13 cellular contexts compared by ENCODE assay signal in genomic region chr2:134392689-134393476, GRCh38.
A peak's percentile ranks its signal among the peaks of the same experiment; 100 is the strongest.
DNase-seq lines count a peak whose midpoint lies in the region; ATAC-seq and TF ChIP-seq lines count a peak whose summit lies in the region.
"Had no signal": no experiment of that assay in that cellular context is flagged by ENCODE, and none has a peak within 500 bp of the region (broad histone marks: within the 10 kb centered on the region; RNA-seq: fewer than 3 reads in every experiment).

No MANE protein-coding gene starts in this region.

- 18 to 25% methylated on average over 6 of the region's 6 CpGs for WGBS in GM23248 (ENCODE audit: low coverage in 1 of 2, low lambda C conversion rate in 2 of 2, missing lambda C conversion rate in 2 of 2), 2 experiments

- H3K79me2 ChIP-seq in GM23248 (ENCODE audit: insufficient read depth), result no peaks in the 10 kb centered on the region

- no peak overlapping the region for H3K27ac ChIP-seq in GM23248
- peak overlapping the region; percentile 60 for H3K27ac ChIP-seq in RWPE2 (ENCODE audit: poor library complexity, severe bottlenecking)
- peak overlapping the region; percentile 53 for H3K27ac ChIP-seq in foreskin keratinocyte

- H3F3A ChIP-seq in GM23248 (ENCODE audit: insufficient read depth), result peaks cover 14% of the 10 kb centered on the region

- H3K9me3 Mint-ChIP-seq in nephron (no peaks in the 10 kb centered on the region), chondrocyte (ENCODE audit: low read depth) (no peaks in the 10 kb centered on the region)
- no peaks in the 10 kb centered on the region for H3K9me3 Mint-ChIP-seq in activated CD4-positive, alpha-beta T cell treated with anti-CD3 and anti-CD28 coated beads, Interleukin-2, amount 10 ng/mL, durations not matched to agents 24 days and 14 days
- H3K9me3 Mint-ChIP-seq: activated T-helper 1 cell treated with anti-CD3 and anti-CD28 coated beads, Interleukin-12 subunit alpha, Interleukin-12 subunit beta, Interleukin-2, Interleukin-4 antibody, amounts not matched to agents 30 ng/mL and 10 ng/mL and 1 ng/mL, durations not matched to agents 14 hours and 24 hours and 36 hours; CD4-positive, alpha-beta T cell had no signal

- H3K36me3 Mint-ChIP-seq in nephron (ENCODE audit: low read depth), result peaks cover 3% of the 10 kb centered on the region
- H3K36me3 Mint-ChIP-seq in activated CD4-positive, alpha-beta T cell treated with anti-CD3 and anti-CD28 coated beads, Interleukin-2, amount 10 ng/mL, durations not matched to agents 24 days and 14 days (ENCODE audit: low read depth), result peaks cover 2% of the 10 kb centered on the region
- no peaks in the 10 kb centered on the region for H3K36me3 Mint-ChIP-seq in chondrocyte (ENCODE audit: low read depth)

- in situ Hi-C loops in GM23248 (cut with MboI), result no loop called here

- H3K4me1 ChIP-seq in GM23248 (ENCODE audit: insufficient read depth) (peaks cover 19% of the 10 kb centered on the region), RWPE2 (ENCODE audit: insufficient read depth, poor library complexity, severe bottlenecking) (peaks cover 18% of the 10 kb centered on the region), foreskin keratinocyte (peaks cover 27% of the 10 kb centered on the region)

- H3K4me2 ChIP-seq in GM23248 (ENCODE audit: unreplicated experiment), result no peak overlapping the region

- DNase-seq in GM23248, result peak; percentile 63
- DNase-seq in RWPE2 (ENCODE audit: low spot score), result no peak
- no peak for DNase-seq in foreskin keratinocyte
- DNase-seq in activated CD4-positive, alpha-beta T cell treated with anti-CD3 and anti-CD28 coated beads, Interleukin-2, amount 10 ng/mL, durations not matched to agents 24 days and 14 days, result no peak
- DNase-seq in chondrocyte (ENCODE audit: low spot score), result no peak
- no peak for DNase-seq in DMS153 treated with DMSO at 0.1 percent for 48 hours (lab: John Stamatoyannopoulos, UW; ENCODE audit: unreplicated experiment)
- DNase-seq: activated CD4-positive, alpha-beta T cell treated with anti-CD3 and anti-CD28 coated beads for 1 hour; CD4-positive, alpha-beta T cell; NCI-H748 treated with DMSO at 0.1 percent for 48 hours had no signal

- H3K27me3 Mint-ChIP-seq in nephron (ENCODE audit: low read depth) (no peaks in the 10 kb centered on the region), chondrocyte (ENCODE audit: low read depth) (no peaks in the 10 kb centered on the region)
- no peaks in the 10 kb centered on the region for H3K27me3 Mint-ChIP-seq in activated CD4-positive, alpha-beta T cell treated with anti-CD3 and anti-CD28 coated beads, Interleukin-2, amount 10 ng/mL, durations not matched to agents 24 days and 14 days
- H3K27me3 Mint-ChIP-seq: CD4-positive, alpha-beta T cell had no signal

- H3K9me3 ChIP-seq in GM23248 (ENCODE audit: low read depth) (no peaks in the 10 kb centered on the region), RWPE2 (ENCODE audit: severe bottlenecking) (no peaks in the 10 kb centered on the region)

- TF ChIP-seq CTCF in RWPE2 (IDR thresholded peaks at IDR 0.05; ENCODE audit: poor library complexity, severe bottlenecking) (no peak), foreskin keratinocyte (conservative IDR thresholded peaks at IDR 0.05) (peak; percentile 23), nephron (IDR thresholded peaks at IDR 0.05; ENCODE audit: unreplicated experiment in 3 of 3) (no peak), chondrocyte (IDR thresholded peaks at IDR 0.05) (no peak)

- no peak overlapping the region for H3K9ac ChIP-seq in GM23248

- no peak for ATAC-seq in RWPE2 (ENCODE audit: low read depth)
- ATAC-seq in foreskin keratinocyte, result no peak
- no peak for ATAC-seq in GM18907 (IDR thresholded peaks at IDR 0.05; ENCODE audit: unreplicated experiment)
- ATAC-seq: SK-N-SH treated with all-trans-retinoic acid at 6 μM for 48 hours had no signal

- H3K4me3 ChIP-seq in GM23248, result no peak overlapping the region
- no peak overlapping the region for H3K4me3 ChIP-seq in RWPE2 (ENCODE audit: severe bottlenecking)

- no peaks in the 10 kb centered on the region for H4K20me1 ChIP-seq in GM23248 (ENCODE audit: insufficient read depth)

- H3K27ac Mint-ChIP-seq in nephron, result peak overlapping the region; percentile 14 to 79 (median 72)
- no peak overlapping the region for H3K27ac Mint-ChIP-seq in activated CD4-positive, alpha-beta T cell treated with anti-CD3 and anti-CD28 coated beads, Interleukin-2, amount 10 ng/mL, durations not matched to agents 24 days and 14 days
- no peak overlapping the region for H3K27ac Mint-ChIP-seq in chondrocyte (ENCODE audit: unreplicated experiment)
- H3K27ac Mint-ChIP-seq: activated T-helper 1 cell treated with anti-CD3 and anti-CD28 coated beads, Interleukin-12 subunit alpha, Interleukin-12 subunit beta, Interleukin-2, Interleukin-4 antibody, amounts not matched to agents 30 ng/mL and 10 ng/mL and 1 ng/mL, durations not matched to agents 14 hours and 24 hours and 36 hours had no signal

- H3K27me3 ChIP-seq in GM23248 (replicated peaks; ENCODE audit: insufficient read depth) (no peaks in the 10 kb centered on the region), RWPE2 (ENCODE audit: insufficient read depth, poor library complexity, severe bottlenecking) (no peaks in the 10 kb centered on the region), foreskin keratinocyte (no peaks in the 10 kb centered on the region)

- H2AFZ ChIP-seq in GM23248, result no peak overlapping the region

- intact Hi-C loops in activated CD4-positive, alpha-beta T cell treated with anti-CD3 and anti-CD28 coated beads, Interleukin-2, amount 10 ng/mL, durations not matched to agents 24 days and 14 days (cut with micrococcal nuclease), result no loop called here

- no peaks in the 10 kb centered on the region for H3K9me2 ChIP-seq in GM23248 (ENCODE audit: insufficient read depth)

- peaks cover 27% of the 10 kb centered on the region for H3K4me1 Mint-ChIP-seq in nephron
- peaks cover 9% of the 10 kb centered on the region for H3K4me1 Mint-ChIP-seq in activated CD4-positive, alpha-beta T cell treated with anti-CD3 and anti-CD28 coated beads, Interleukin-2, amount 10 ng/mL, durations not matched to agents 24 days and 14 days
- no peaks in the 10 kb centered on the region for H3K4me1 Mint-ChIP-seq in chondrocyte (ENCODE audit: low read depth)

- H3K36me3 ChIP-seq in GM23248 (ENCODE audit: low read depth) (no peaks in the 10 kb centered on the region), RWPE2 (ENCODE audit: low read depth) (no peaks in the 10 kb centered on the region)

- H3K4me3 Mint-ChIP-seq in nephron (no peak overlapping the region), chondrocyte (ENCODE audit: unreplicated experiment) (no peak overlapping the region)
- no peak overlapping the region for H3K4me3 Mint-ChIP-seq in activated CD4-positive, alpha-beta T cell treated with anti-CD3 and anti-CD28 coated beads, Interleukin-2, amount 10 ng/mL, durations not matched to agents 24 days and 14 days
- H3K4me3 Mint-ChIP-seq: activated T-helper 1 cell treated with anti-CD3 and anti-CD28 coated beads, Interleukin-12 subunit alpha, Interleukin-12 subunit beta, Interleukin-2, Interleukin-4 antibody, amounts not matched to agents 30 ng/mL and 10 ng/mL and 1 ng/mL, durations not matched to agents 14 hours and 24 hours and 36 hours; CD4-positive, alpha-beta T cell had no signal

Comparison
In these comparisons a context has a peak if more than half of its experiments do, and no peak if none do; other contexts are left out.
1. H3K27ac Mint-ChIP-seq: peak in nephron (3 of 3); none in activated CD4-positive, alpha-beta T cell treated with anti-CD3 and anti-CD28 coated beads, Interleukin-2, amount 10 ng/mL, durations not matched to agents 24 days and 14 days (single experiment) and chondrocyte (single experiment).